Comparison of ENCODE assay signal across 8 cellular contexts in genomic region chr18:5294113-5294617, GRCh38. TPM values are rescaled to one million over a fixed set of nuclear protein-coding genes. Genes with fewer than 3 reads are reported as not detected.
A peak's percentile ranks its signal among the peaks of the same experiment; 100 is the strongest.
DNase-seq lines count a peak whose midpoint lies in the region; ATAC-seq and TF ChIP-seq lines count a peak whose summit lies in the region.

No MANE protein-coding gene starts in this region.

- H3K9me3 Mint-ChIP-seq in nephron = no peaks in the 10 kb centered on the region
- no peaks in the 10 kb centered on the region for H3K9me3 Mint-ChIP-seq in type B pancreatic cell

- peak overlapping the region; percentile 89 for H2AFZ ChIP-seq in SK-N-SH (ENCODE audit: low read depth)

- ATAC-seq in SK-N-SH treated with all-trans-retinoic acid at 6 μM for 48 hours (no peak; the same call in 2 of the 3 replicates), HG02885 (IDR thresholded peaks at IDR 0.05; ENCODE audit: poor library complexity, unreplicated experiment) (no peak), HG02763 (IDR thresholded peaks at IDR 0.05; ENCODE audit: unreplicated experiment) (no peak)

- WGBS in SK-N-SH (ENCODE audit: low lambda C conversion rate) = 52% methylated on average over 9 of the region's 9 CpGs

- H3K27me3 ChIP-seq in SK-N-SH (ENCODE audit: insufficient read depth) = no peaks in the 10 kb centered on the region
- H3K27me3 ChIP-seq in endocrine pancreas (ENCODE audit: control insufficient read depth, insufficient read depth, low read length) = no peaks in the 10 kb centered on the region

- H3K4me1 Mint-ChIP-seq in nephron (peaks cover 15% of the 10 kb centered on the region), type B pancreatic cell (ENCODE audit: unreplicated experiment) (peaks cover 11% of the 10 kb centered on the region)

- H3K4me3 ChIP-seq in SK-N-SH (ENCODE audit: low read depth in 2 of 2, low read length in 1 of 2) (peak overlapping the region; percentile 81 to 83), endocrine pancreas (ENCODE audit: control insufficient read depth, insufficient read depth, low read length) (peak overlapping the region; percentile 62)

- H3K9ac ChIP-seq in SK-N-SH (peak overlapping the region; percentile 77), endocrine pancreas (ENCODE audit: control insufficient read depth, insufficient read depth, low read length) (no peak overlapping the region)

- POLR2A ChIA-PET in SK-N-SH (lab: Yijun Ruan, JAX) = interaction anchor here (1.9 to 4.2 kb wide), 2 partner anchors 9 to 56 kb away, joined by 11 to 30 read pairs; no protein-coding TSS in a partner anchor

- H3K9me3 ChIP-seq in SK-N-SH = no peaks in the 10 kb centered on the region
- H3K9me3 ChIP-seq in endocrine pancreas (ENCODE audit: control insufficient read depth, low read length) = no peaks in the 10 kb centered on the region

- peaks cover 11% of the 10 kb centered on the region for H3K27me3 Mint-ChIP-seq in nephron (ENCODE audit: low read depth)
- peaks cover 4% of the 10 kb centered on the region for H3K27me3 Mint-ChIP-seq in type B pancreatic cell

- TF ChIP-seq RAD21 in SK-N-SH (IDR thresholded peaks at IDR 0.05; ENCODE audit: low read length) = no peak

- H4K20me1 ChIP-seq in SK-N-SH (ENCODE audit: insufficient read depth) = no peaks in the 10 kb centered on the region

- H3K79me2 ChIP-seq in SK-N-SH (ENCODE audit: insufficient read depth) = peaks cover 12% of the 10 kb centered on the region; the same call in 1 of the 2 replicates

- H3K36me3 Mint-ChIP-seq in nephron (ENCODE audit: low read depth) = peaks cover 17% of the 10 kb centered on the region
- H3K36me3 Mint-ChIP-seq in type B pancreatic cell = peaks cover 16% of the 10 kb centered on the region

- peak overlapping the region; percentile 88 for H3K4me2 ChIP-seq in SK-N-SH

- DNase-seq in SK-N-SH = peak; percentile 6
- peak; percentile 27 for DNase-seq in SW480 (ENCODE audit: low spot score)
- DNase-seq in type B pancreatic cell (ENCODE audit: extremely low spot score, unreplicated experiment) = no peak

- TF ChIP-seq CTCF in SK-N-SH (IDR thresholded peaks at IDR 0.05) (no peak), nephron (IDR thresholded peaks at IDR 0.05; ENCODE audit: unreplicated experiment in 3 of 3) (no peak), type B pancreatic cell (conservative IDR thresholded peaks at IDR 0.05) (no peak)

- H3F3A ChIP-seq in SK-N-SH (replicated peaks; ENCODE audit: insufficient read depth) = no peaks in the 10 kb centered on the region

- no peaks in the 10 kb centered on the region for H3K9me2 ChIP-seq in SK-N-SH

- H3K27ac Mint-ChIP-seq in nephron = peak overlapping the region; percentile 98 to 99 (median 99)
- peak overlapping the region; percentile 93 for H3K27ac Mint-ChIP-seq in type B pancreatic cell

- H3K4me3 Mint-ChIP-seq in nephron = peak overlapping the region; percentile 91 to 94 (median 94)
- H3K4me3 Mint-ChIP-seq in type B pancreatic cell = peak overlapping the region; percentile 91

- H3K4me1 ChIP-seq in SK-N-SH (ENCODE audit: control insufficient read depth in 1 of 2, insufficient read depth in 2 of 2, low read depth in 1 of 2, low read length in 1 of 2) = peaks cover 0 to 7% of the 10 kb centered on the region in 2 experiments; a peak in 1 of 4 replicates
- H3K4me1 ChIP-seq in endocrine pancreas (ENCODE audit: control insufficient read depth, insufficient read depth, low read length) = no peaks in the 10 kb centered on the region

- H3K27ac ChIP-seq in SK-N-SH (ENCODE audit: low read depth in 2 of 2, low read length in 1 of 2) = peak overlapping the region; percentile 69 to 96

- CTCF ChIA-PET in SK-N-SH (lab: Yijun Ruan, JAX) = interaction anchor here (0.9 to 1.6 kb wide), 2 partner anchors 23 to 56 kb away, joined by 3 read pairs; no protein-coding TSS in a partner anchor

- no peak for TF ChIP-seq EP300 in SK-N-SH (IDR thresholded peaks at IDR 0.05; ENCODE audit: borderline replicate concordance in 1 of 2, low read depth in 1 of 2, low read length in 1 of 2)

- H3K36me3 ChIP-seq in SK-N-SH (replicated peaks in 1 of 2; ENCODE audit: control insufficient read depth in 1 of 2, insufficient read depth in 2 of 2, low read length in 1 of 2) = peaks cover 29 to 33% of the 10 kb centered on the region in 2 experiments
- no peaks in the 10 kb centered on the region for H3K36me3 ChIP-seq in endocrine pancreas (ENCODE audit: control insufficient read depth, insufficient read depth, low read length)

TF ChIP-seq in SK-N-SH, 30 proteins besides CTCF, POLR2A, EP300 and RAD21:
- no peak for TF ChIP-seq GABPA (IDR thresholded peaks at IDR 0.05; ENCODE audit: low read depth)
- no peak for TF ChIP-seq MEF2A (IDR thresholded peaks at IDR 0.05; ENCODE audit: borderline replicate concordance, low read depth)

TF ChIP-seq in SK-N-SH treated with all-trans-retinoic acid at 6 μM for 48 hours, 23 proteins besides CTCF, POLR2A, EP300 and RAD21 (continues in another document):
- TF ChIP-seq TSHZ2 (CRISPR knock-in tag; IDR thresholded peaks at IDR 0.05) = no peak
- no peak for TF ChIP-seq PATZ1 (CRISPR knock-in tag; IDR thresholded peaks at IDR 0.05; ENCODE audit: borderline replicate concordance)
- TF ChIP-seq ZNF8 (CRISPR knock-in tag; IDR thresholded peaks at IDR 0.05) = no peak
- TF ChIP-seq RARB (CRISPR knock-in tag; IDR thresholded peaks at IDR 0.05) = no peak
- no peak for TF ChIP-seq CREB5 (CRISPR knock-in tag; IDR thresholded peaks at IDR 0.05; ENCODE audit: low read depth)
- no peak for TF ChIP-seq POU6F1 (CRISPR knock-in tag; IDR thresholded peaks at IDR 0.05; ENCODE audit: borderline replicate concordance, low read depth)
- TF ChIP-seq ZFP3 (CRISPR knock-in tag; IDR thresholded peaks at IDR 0.05) = no peak
- no peak for TF ChIP-seq BACH2 (CRISPR knock-in tag; IDR thresholded peaks at IDR 0.05; ENCODE audit: borderline replicate concordance)
- TF ChIP-seq ZFP30 (CRISPR knock-in tag; IDR thresholded peaks at IDR 0.05) = no peak

RNA-seq across cellular contexts. Expression of gene ZBTB14, which starts 1.4 kb away (rescaled TPM):
- polyA plus RNA-seq in SK-N-SH (2012; rRNA removed) = 4.6 and 6.8 TPM in 2 replicates
- 6.2 and 6.5 TPM in 2 replicates for polyA plus RNA-seq in SK-N-SH (2012; cell fraction: cytosol; rRNA removed)
- polyA plus RNA-seq in SK-N-SH (2012; cell fraction: nucleus; rRNA removed) = 8.4 and 12.5 TPM in 2 replicates
- total RNA-seq in type B pancreatic cell (ENCODE audit: low replicate concordance) = 11.4 and 12.8 TPM in 2 replicates
